In the genomic region with DNA sequence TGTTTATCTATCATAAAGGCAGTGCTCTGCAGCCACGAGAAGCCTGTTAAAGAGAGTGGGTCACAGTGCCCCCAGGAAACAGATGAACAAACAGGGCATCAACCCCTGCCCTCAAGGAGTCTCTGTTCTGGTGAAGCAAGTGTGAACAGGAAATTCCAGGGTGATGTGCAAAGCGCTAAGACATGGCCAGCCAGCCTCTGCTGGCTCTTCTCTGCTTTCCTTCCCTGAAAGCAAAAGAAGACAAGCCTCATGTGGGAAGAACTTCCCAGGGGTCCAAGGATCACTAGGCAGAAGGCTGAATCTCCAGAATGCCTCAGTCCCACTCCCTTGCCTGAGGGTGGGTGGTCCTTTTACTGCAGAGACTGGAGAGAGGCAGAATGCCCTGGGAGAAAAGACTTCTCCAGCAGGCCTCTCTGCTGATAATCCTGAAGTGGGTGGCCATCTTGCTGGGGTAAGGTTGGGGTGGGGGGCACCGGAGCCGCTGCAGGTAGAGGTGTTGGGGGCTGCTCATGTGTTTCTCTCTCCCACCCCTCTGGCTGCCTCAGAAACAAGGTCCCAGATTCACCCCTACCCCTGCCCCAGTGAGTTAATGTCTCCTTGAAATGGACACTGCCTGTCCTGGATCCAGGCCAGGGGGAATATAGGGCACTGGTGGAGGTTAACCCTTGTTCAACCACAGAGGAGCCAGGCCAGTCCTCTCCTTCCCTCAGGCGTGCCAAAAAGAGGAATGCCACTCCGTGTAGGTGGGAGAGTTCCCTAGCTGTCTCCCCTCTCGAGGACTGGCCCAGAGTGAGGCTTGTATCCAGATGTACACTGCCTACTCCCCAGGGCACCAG, we compare ENCODE assay signal across 13 cellular contexts. TPM values are rescaled to one million over a fixed set of nuclear protein-coding genes. Genes with fewer than 3 reads are reported as not detected.
A peak's percentile ranks its signal among the peaks of the same experiment; 100 is the strongest.
DNase-seq lines count a peak whose midpoint lies in the region; ATAC-seq and TF ChIP-seq lines count a peak whose summit lies in the region.
"Had no signal": no experiment of that assay in that cellular context is flagged by ENCODE, and none has a peak within 500 bp of the region (broad histone marks: within the 10 kb centered on the region; RNA-seq: fewer than 3 reads in every experiment).

No MANE protein-coding gene starts in this region.

- H3K36me3 Mint-ChIP-seq in activated CD4-positive, alpha-beta T cell treated with anti-CD3 and anti-CD28 coated beads, Interleukin-2, amount 10 ng/mL, durations not matched to agents 24 days and 14 days (ENCODE audit: low read depth), result no peaks in the 10 kb centered on the region
- H3K36me3 Mint-ChIP-seq in activated CD4-positive, alpha-beta T cell treated with anti-CD3 and anti-CD28 coated beads, Interleukin-2, amount 10 ng/mL, durations not matched to agents 7 days and 5 days (ENCODE audit: low read depth), result no peaks in the 10 kb centered on the region
- no peaks in the 10 kb centered on the region for H3K36me3 Mint-ChIP-seq in neural progenitor cell

- POLR2A ChIA-PET in activated CD4-positive, alpha-beta T cell treated with anti-CD3 and anti-CD28 coated beads, Interleukin-2, amount 10 ng/mL, durations not matched to agents 7 days and 5 days (lab: Charles Lee), result no interaction called here
- POLR2A ChIA-PET in OCI-LY7 (lab: Charles Lee), result no interaction called here

- H4K20me1 ChIP-seq in OCI-LY7 (ENCODE audit: insufficient read depth, low read length) (peaks cover 11% of the 10 kb centered on the region; the same call in 1 of the 2 replicates), neural progenitor cell (ENCODE audit: low read depth) (peaks cover 34% of the 10 kb centered on the region)

- no peaks in the 10 kb centered on the region for H3K9me3 ChIP-seq in OCI-LY7 (ENCODE audit: low read length)
- H3K9me3 ChIP-seq in neural progenitor cell (ENCODE audit: low read depth), result no peaks in the 10 kb centered on the region
- no peaks in the 10 kb centered on the region for H3K9me3 ChIP-seq in heart right ventricle
- H3K9me3 ChIP-seq: adrenal gland, spleen had no signal

- H3K27ac ChIP-seq in OCI-LY7 (ENCODE audit: low read depth, low read length, poor library complexity, severe bottlenecking), result no peak overlapping the region
- peak overlapping the region in 57 of 59 donors; percentile 13 to 90 (median 71) for H3K27ac ChIP-seq in dorsolateral prefrontal cortex
- H3K27ac ChIP-seq in neural progenitor cell, result no peak overlapping the region
- no peak overlapping the region for H3K27ac ChIP-seq in heart right ventricle
- H3K27ac ChIP-seq: adrenal gland, foreskin keratinocyte, spleen had no signal

- BruUV-seq in OCI-LY7 (replicated peaks; lab: Mats Ljungman, UMichigan), result no TSS peak

- H3K4me3 Mint-ChIP-seq in activated CD4-positive, alpha-beta T cell treated with anti-CD3 and anti-CD28 coated beads, Interleukin-2, amount 10 ng/mL, durations not matched to agents 24 days and 14 days, result peak overlapping the region; percentile 30
- H3K4me3 Mint-ChIP-seq in activated CD4-positive, alpha-beta T cell treated with anti-CD3 and anti-CD28 coated beads, Interleukin-2, amount 10 ng/mL, durations not matched to agents 7 days and 5 days, result no peak overlapping the region
- H3K4me3 Mint-ChIP-seq in neural progenitor cell, result peak overlapping the region; percentile 86

- H3K4me2 ChIP-seq in OCI-LY7 (ENCODE audit: low read length), result peak overlapping the region; percentile 76; the same call in 1 of the 2 replicates
- peak overlapping the region; percentile 98 for H3K4me2 ChIP-seq in neural progenitor cell

- H3K27ac Mint-ChIP-seq in activated CD4-positive, alpha-beta T cell treated with anti-CD3 and anti-CD28 coated beads, Interleukin-2, amount 10 ng/mL, durations not matched to agents 24 days and 14 days, result no peak overlapping the region
- no peak overlapping the region for H3K27ac Mint-ChIP-seq in activated CD4-positive, alpha-beta T cell treated with anti-CD3 and anti-CD28 coated beads, Interleukin-2, amount 10 ng/mL, durations not matched to agents 7 days and 5 days
- no peak overlapping the region for H3K27ac Mint-ChIP-seq in neural progenitor cell

- WGBS in heart right ventricle, 2 donors, result 84% methylated on average over 7 of the region's 7 CpGs

- H3K4me3 ChIP-seq in OCI-LY7 (ENCODE audit: low read depth, low read length, poor library complexity, severe bottlenecking) (no peak overlapping the region), dorsolateral prefrontal cortex (peak overlapping the region in 51 of 59 donors; percentile 5 to 95 (median 78)), neural progenitor cell (no peak overlapping the region), heart right ventricle (no peak overlapping the region)
- H3K4me3 ChIP-seq: adrenal gland had no signal

- peaks cover 23% of the 10 kb centered on the region for H3K4me1 Mint-ChIP-seq in activated CD4-positive, alpha-beta T cell treated with anti-CD3 and anti-CD28 coated beads, Interleukin-2, amount 10 ng/mL, durations not matched to agents 24 days and 14 days
- peaks cover 32% of the 10 kb centered on the region for H3K4me1 Mint-ChIP-seq in activated CD4-positive, alpha-beta T cell treated with anti-CD3 and anti-CD28 coated beads, Interleukin-2, amount 10 ng/mL, durations not matched to agents 7 days and 5 days
- H3K4me1 Mint-ChIP-seq in neural progenitor cell, result peaks cover 61% of the 10 kb centered on the region

- no peak for ATAC-seq in heart right ventricle
- ATAC-seq: foreskin keratinocyte had no signal

- H3K9me3 Mint-ChIP-seq in activated CD4-positive, alpha-beta T cell treated with anti-CD3 and anti-CD28 coated beads, Interleukin-2, amount 10 ng/mL, durations not matched to agents 24 days and 14 days, result no peaks in the 10 kb centered on the region
- H3K9me3 Mint-ChIP-seq in activated CD4-positive, alpha-beta T cell treated with anti-CD3 and anti-CD28 coated beads, Interleukin-2, amount 10 ng/mL, durations not matched to agents 7 days and 5 days, result no peaks in the 10 kb centered on the region
- no peaks in the 10 kb centered on the region for H3K9me3 Mint-ChIP-seq in neural progenitor cell

- no peaks in the 10 kb centered on the region for H3K36me3 ChIP-seq in OCI-LY7 (ENCODE audit: insufficient read depth, low read length)
- no peaks in the 10 kb centered on the region for H3K36me3 ChIP-seq in neural progenitor cell
- H3K36me3 ChIP-seq in heart right ventricle, result no peaks in the 10 kb centered on the region
- H3K36me3 ChIP-seq: adrenal gland, spleen had no signal

- intact Hi-C loops in activated CD4-positive, alpha-beta T cell treated with anti-CD3 and anti-CD28 coated beads, Interleukin-2, amount 10 ng/mL, durations not matched to agents 24 days and 14 days (cut with micrococcal nuclease), result no loop called here
- intact Hi-C loops in OCI-LY7 (cut with micrococcal nuclease; ENCODE audit: unreplicated experiment) (no loop called here), dorsolateral prefrontal cortex (cut with DNase I) (no loop called here), heart right ventricle (cut with DNase I) (no loop called here)

- no peak overlapping the region for H2AFZ ChIP-seq in OCI-LY7 (ENCODE audit: low read length)
- H2AFZ ChIP-seq in neural progenitor cell (replicated peaks), result no peak overlapping the region

- no peaks in the 10 kb centered on the region for H3K27me3 Mint-ChIP-seq in activated CD4-positive, alpha-beta T cell treated with anti-CD3 and anti-CD28 coated beads, Interleukin-2, amount 10 ng/mL, durations not matched to agents 24 days and 14 days
- no peaks in the 10 kb centered on the region for H3K27me3 Mint-ChIP-seq in activated CD4-positive, alpha-beta T cell treated with anti-CD3 and anti-CD28 coated beads, Interleukin-2, amount 10 ng/mL, durations not matched to agents 7 days and 5 days
- H3K27me3 Mint-ChIP-seq in neural progenitor cell (ENCODE audit: insufficient read depth, low read depth), result peaks cover 14% of the 10 kb centered on the region

- CTCF ChIA-PET in activated CD4-positive, alpha-beta T cell treated with anti-CD3 and anti-CD28 coated beads, Interleukin-2, amount 10 ng/mL, durations not matched to agents 7 days and 5 days (lab: Charles Lee), result interaction anchor here (0.6 to 5.0 kb wide), 6 partner anchors 9 to 226 kb away, joined by 3 to 116 read pairs (median 12); no protein-coding TSS in a partner anchor
- CTCF ChIA-PET in OCI-LY7 (lab: Charles Lee; ENCODE audit: unreplicated experiment), result no interaction called here

- TF ChIP-seq CTCF in OCI-LY7 (conservative IDR thresholded peaks at IDR 0.05; ENCODE audit: low read length) (no peak), dorsolateral prefrontal cortex (IDR thresholded peaks at IDR 0.05 in 54 of 56, conservative IDR thresholded peaks at IDR 0.05 in 2 of 56; ENCODE audit: low read depth in 1 of 56, partially characterized antibody in 56 of 56) (no peak), neural progenitor cell (IDR thresholded peaks at IDR 0.05) (no peak), heart right ventricle (IDR thresholded peaks at IDR 0.05) (no peak)

- H3K27me3 ChIP-seq in dorsolateral prefrontal cortex (no peaks in the 10 kb centered on the region), neural progenitor cell (no peaks in the 10 kb centered on the region), heart right ventricle (peaks cover 0 to 15% (median 0%) of the 10 kb centered on the region in 7 donors)
- H3K27me3 ChIP-seq: adrenal gland, foreskin keratinocyte had no signal

- H3K9me2 ChIP-seq in OCI-LY7 (ENCODE audit: insufficient read depth, low read length), result no peaks in the 10 kb centered on the region

- H3F3A ChIP-seq in neural progenitor cell (ENCODE audit: low read depth), result peaks cover 55% of the 10 kb centered on the region

- H3K4me1 ChIP-seq in OCI-LY7 (ENCODE audit: insufficient read depth, low read length, poor library complexity, severe bottlenecking), result peaks cover 34% of the 10 kb centered on the region
- peaks cover 65% of the 10 kb centered on the region for H3K4me1 ChIP-seq in neural progenitor cell
- peaks cover 16 to 72% (median 50%) of the 10 kb centered on the region in 9 donors for H3K4me1 ChIP-seq in heart right ventricle

- H3K79me2 ChIP-seq in OCI-LY7 (ENCODE audit: insufficient read depth, low read depth, low read length) (peaks cover 7% of the 10 kb centered on the region; the same call in 1 of the 2 replicates), neural progenitor cell (ENCODE audit: low read depth) (peaks cover 34% of the 10 kb centered on the region)

- no peak for DNase-seq in activated CD4-positive, alpha-beta T cell treated with anti-CD3 and anti-CD28 coated beads, Interleukin-2, amount 10 ng/mL, durations not matched to agents 24 days and 14 days
- DNase-seq in activated CD4-positive, alpha-beta T cell treated with anti-CD3 and anti-CD28 coated beads, Interleukin-2, amount 10 ng/mL, durations not matched to agents 7 days and 5 days, result no peak
- DNase-seq in OCI-LY7 (ENCODE audit: low spot score) (no peak), dorsolateral prefrontal cortex (no peak), neural progenitor cell (ENCODE audit: low spot score) (peak; percentile 46), pons (ENCODE audit: low spot score) (no peak), heart right ventricle (no peak)
- no peak for DNase-seq in stimulated activated CD8-positive, alpha-beta memory T cell treated with anti-CD3 and anti-CD28 coated beads, Interleukin-4, amount 100 ng/mL, for 48 hours
- DNase-seq: foreskin keratinocyte, nucleus accumbens, T1000 had no signal

- H3K9ac ChIP-seq in neural progenitor cell, result no peak overlapping the region

RNA-seq across cellular contexts. Expression of a gene that starts 2.4 kb away (rescaled TPM):
- total RNA-seq in activated CD4-positive, alpha-beta T cell treated with anti-CD3 and anti-CD28 coated beads, Interleukin-2, amount 10 ng/mL, durations not matched to agents 24 days and 14 days, result 43.1 and 49.8 TPM in 2 replicates
- 10 to 100 TPM; 12.3 to 12.8 TPM for total RNA-seq in activated CD4-positive, alpha-beta T cell treated with anti-CD3 and anti-CD28 coated beads, Interleukin-2, amount 10 ng/mL, durations not matched to agents 7 days and 5 days
- 17.8 and 22.8 TPM in 2 replicates for total RNA-seq in OCI-LY7 (2014; rRNA removed; shearing (Covaris generic))
- 30.5 and 32.8 TPM in 2 replicates for total RNA-seq in OCI-LY7 (2022)
- total RNA-seq in dorsolateral prefrontal cortex, result 10 to 100 TPM; 34.3 to 82.0 (median 53.1) TPM
- total RNA-seq in neural progenitor cell (ENCODE audit: low replicate concordance), result 2.8 and 24.0 TPM in 2 replicates
- total RNA-seq in heart right ventricle, result 1 to 10 TPM; 2.5 to 9.1 (median 5.5) TPM
- 1 to 10 TPM; 6.2 to 9.7 TPM for polyA plus RNA-seq in heart right ventricle

RNA-seq across cellular contexts. Expression of a gene that starts 5.9 kb away (rescaled TPM):
- total RNA-seq in activated CD4-positive, alpha-beta T cell treated with anti-CD3 and anti-CD28 coated beads, Interleukin-2, amount 10 ng/mL, durations not matched to agents 24 days and 14 days, result 91.3 and 91.4 TPM in 2 replicates
- total RNA-seq in activated CD4-positive, alpha-beta T cell treated with anti-CD3 and anti-CD28 coated beads, Interleukin-2, amount 10 ng/mL, durations not matched to agents 7 days and 5 days, result 100 to 1,000 TPM; 107 TPM
- 38.8 and 44.3 TPM in 2 replicates for total RNA-seq in OCI-LY7 (2014; rRNA removed; shearing (Covaris generic))
- 60.2 and 69.6 TPM in 2 replicates for total RNA-seq in OCI-LY7 (2022)
- total RNA-seq in dorsolateral prefrontal cortex, result 100 to 1,000 TPM; 110 to 287 (median 170) TPM
- 17.6 and 51.0 TPM in 2 replicates for total RNA-seq in neural progenitor cell (ENCODE audit: low replicate concordance)
- 10 to 100 TPM; 20.6 to 34.7 (median 28.1) TPM for total RNA-seq in heart right ventricle
- polyA plus RNA-seq in heart right ventricle, result 10 to 100 TPM; 31.6 to 35.4 TPM

RNA-seq across cellular contexts. Expression of a gene that starts 26.8 kb away (rescaled TPM):
- 69.7 and 77.9 TPM in 2 replicates for total RNA-seq in activated CD4-positive, alpha-beta T cell treated with anti-CD3 and anti-CD28 coated beads, Interleukin-2, amount 10 ng/mL, durations not matched to agents 24 days and 14 days
- 10 to 100 TPM; 71.4 to 75.0 TPM for total RNA-seq in activated CD4-positive, alpha-beta T cell treated with anti-CD3 and anti-CD28 coated beads, Interleukin-2, amount 10 ng/mL, durations not matched to agents 7 days and 5 days
- total RNA-seq in OCI-LY7 (2014; rRNA removed; shearing (Covaris generic)), result 27.5 and 30.9 TPM in 2 replicates
- 20.8 and 26.5 TPM in 2 replicates for total RNA-seq in OCI-LY7 (2022)
- total RNA-seq in dorsolateral prefrontal cortex, result 10 to 100 TPM; 10.1 to 40.2 (median 20.1) TPM
- 9.2 and 47.0 TPM in 2 replicates for total RNA-seq in neural progenitor cell (ENCODE audit: low replicate concordance)
- 10 to 100 TPM; 24.0 to 41.6 (median 30.2) TPM for total RNA-seq in heart right ventricle
- polyA plus RNA-seq in heart right ventricle, result 100 to 1,000 TPM in 1 of 2 donors, 10 to 100 TPM in 1; 92.8 to 106 TPM

RNA-seq across cellular contexts. Expression of a gene that starts 27.4 kb away (rescaled TPM):
- 5.6 and 6.4 TPM in 2 replicates for total RNA-seq in activated CD4-positive, alpha-beta T cell treated with anti-CD3 and anti-CD28 coated beads, Interleukin-2, amount 10 ng/mL, durations not matched to agents 24 days and 14 days
- total RNA-seq in activated CD4-positive, alpha-beta T cell treated with anti-CD3 and anti-CD28 coated beads, Interleukin-2, amount 10 ng/mL, durations not matched to agents 7 days and 5 days, result 1 to 10 TPM; 2.4 to 3.1 TPM
- 3.9 and 5.9 TPM in 2 replicates for total RNA-seq in OCI-LY7 (2014; rRNA removed; shearing (Covaris generic))
- 6.2 and 7.5 TPM in 2 replicates for total RNA-seq in OCI-LY7 (2022)
- 100 to 1,000 TPM in 23 of 120 experiments, 10 to 100 TPM in 97; 31.5 to 153 (median 80.8) TPM for total RNA-seq in dorsolateral prefrontal cortex
- total RNA-seq in neural progenitor cell (ENCODE audit: low replicate concordance), result 3.9 and 6.2 TPM in 2 replicates
- total RNA-seq in heart right ventricle, result 100 to 1,000 TPM in 4 of 10 donors, 10 to 100 TPM in 6; 72.0 to 110 (median 90.9) TPM
- polyA plus RNA-seq in heart right ventricle, result 100 to 1,000 TPM in 1 of 2 donors, 10 to 100 TPM in 1; 53.2 to 262 TPM

RNA-seq across cellular contexts. Expression of a gene that starts 28.5 kb away (rescaled TPM):
- total RNA-seq in activated CD4-positive, alpha-beta T cell treated with anti-CD3 and anti-CD28 coated beads, Interleukin-2, amount 10 ng/mL, durations not matched to agents 24 days and 14 days, result 20.0 and 20.1 TPM in 2 replicates
- 10 to 100 TPM; 16.9 to 18.0 TPM for total RNA-seq in activated CD4-positive, alpha-beta T cell treated with anti-CD3 and anti-CD28 coated beads, Interleukin-2, amount 10 ng/mL, durations not matched to agents 7 days and 5 days
- 7.7 and 8.5 TPM in 2 replicates for total RNA-seq in OCI-LY7 (2014; rRNA removed; shearing (Covaris generic))
- total RNA-seq in OCI-LY7 (2022), result 13.9 and 15.3 TPM in 2 replicates
- 1 to 10 TPM; 1.9 to 8.0 (median 4.2) TPM for total RNA-seq in dorsolateral prefrontal cortex
- 2.5 and 5.0 TPM in 2 replicates for total RNA-seq in neural progenitor cell (ENCODE audit: low replicate concordance)
- total RNA-seq in heart right ventricle, result 1 to 10 TPM; 4.4 to 9.0 (median 5.6) TPM
- 1 to 10 TPM; 3.5 to 5.7 TPM for polyA plus RNA-seq in heart right ventricle

Comparison
In these comparisons a context has a peak if more than half of its experiments do, and no peak if none do; other contexts are left out.
1. H3K27ac ChIP-seq: peak in dorsolateral prefrontal cortex (57 of 59); none in OCI-LY7 (single experiment), neural progenitor cell (single experiment) and heart right ventricle (0 of 10).
2. H3K4me3 ChIP-seq: peak in dorsolateral prefrontal cortex (51 of 59); none in OCI-LY7 (single experiment), neural progenitor cell (single experiment) and heart right ventricle (0 of 10).